Comparison of ENCODE assay signal across 8 cellular contexts in the genomic region with DNA sequence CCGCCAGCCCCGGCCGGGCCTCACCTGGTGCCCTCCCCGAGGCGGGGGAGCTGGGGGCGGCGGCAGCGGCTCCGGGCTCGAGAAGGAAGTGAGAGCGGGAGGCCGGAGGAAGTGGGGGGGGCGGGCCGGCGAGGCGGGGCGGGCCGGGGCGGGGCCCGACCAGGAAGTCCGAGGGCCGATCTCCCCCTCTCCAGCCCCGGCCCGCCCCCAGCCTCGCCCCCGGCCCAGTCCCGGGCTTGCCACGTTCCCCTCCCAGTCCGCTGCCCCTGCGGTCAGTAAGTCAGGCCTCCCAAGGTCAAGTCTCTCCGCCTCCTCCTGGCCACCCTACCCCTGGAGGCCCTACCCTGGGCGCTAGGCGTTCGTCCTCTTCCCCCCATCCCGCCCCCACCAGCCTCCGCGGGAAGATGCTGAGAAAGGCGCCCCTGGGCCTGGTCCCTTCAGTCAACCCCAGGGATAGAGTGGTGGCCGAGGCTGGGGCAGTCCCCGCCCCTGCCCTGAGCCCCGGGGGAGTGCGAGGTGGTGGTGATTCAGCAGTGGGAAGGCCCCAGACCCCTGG. TPM values are rescaled to one million over a fixed set of nuclear protein-coding genes. Genes with fewer than 3 reads are reported as not detected.
DNase-seq lines count a peak whose midpoint lies in the region; ATAC-seq and TF ChIP-seq lines count a peak whose summit lies in the region.

A gene (minus strand): TSS at position 90 of the 556 bp plus-strand sequence. CDS start 12,821 bp downstream, outside the sequence.

- peaks cover 0 to 37% (median 25%) of the 10 kb centered on the region in 4 donors for H3K4me1 ChIP-seq in Peyer's patch
- peaks cover 3% of the 10 kb centered on the region for H3K4me1 ChIP-seq in parathyroid adenoma

- peak within 1 kb of the TSS; percentile 84 for H3K9ac ChIP-seq in parathyroid adenoma

- peak within 1 kb of the TSS; percentile 69 for H3K4me2 ChIP-seq in parathyroid adenoma (ENCODE audit: low read length)

- H2AFZ ChIP-seq in parathyroid adenoma: peak within 1 kb of the TSS; percentile 88

- TF ChIP-seq CTCF in Peyer's patch (IDR thresholded peaks at IDR 0.05) (no peak), parathyroid adenoma (IDR thresholded peaks at IDR 0.05) (no peak)

- ATAC-seq in GM19438 (IDR thresholded peaks at IDR 0.05; ENCODE audit: low read depth, unreplicated experiment) (peak; percentile 39), HG03520 (IDR thresholded peaks at IDR 0.05; ENCODE audit: unreplicated experiment) (peak; percentile 36)

- no peaks in the 10 kb centered on the region for H3K9me3 ChIP-seq in Peyer's patch
- H3K9me3 ChIP-seq in parathyroid adenoma (ENCODE audit: control insufficient read depth, low read length): no peaks in the 10 kb centered on the region

- intact Hi-C loops in cardiac septum (cut with DNase I): loop anchor here (1.0 kb wide), 1 partner anchor 44 kb away; a partner anchor contains a TSS

- 0 to 2% (median 1%) methylated on average over 15 to 42 of the region's 42 CpGs for WGBS in adipose tissue, 3 donors

- H3K4me3 ChIP-seq in Peyer's patch (peak within 1 kb of the TSS; percentile 63 to 96 (median 84)), parathyroid adenoma (ENCODE audit: low read depth, low read length) (peak within 1 kb of the TSS; percentile 57)

- no peaks in the 10 kb centered on the region for H3K36me3 ChIP-seq in Peyer's patch
- H3K36me3 ChIP-seq in parathyroid adenoma (ENCODE audit: control insufficient read depth, insufficient read depth, low read length): no peaks in the 10 kb centered on the region

- H3K27me3 ChIP-seq in Peyer's patch: no peaks in the 10 kb centered on the region
- no peaks in the 10 kb centered on the region for H3K27me3 ChIP-seq in parathyroid adenoma (ENCODE audit: control insufficient read depth, insufficient read depth, low read length)

- H3K27ac ChIP-seq in Peyer's patch (peak within 1 kb of the TSS; percentile 93 to 99 (median 98)), adipose tissue (ENCODE audit: low read depth, low read length) (peak within 1 kb of the TSS; percentile 95), parathyroid adenoma (peak within 1 kb of the TSS; percentile 95)

- DNase-seq in DMS53 treated with DMSO at 0.1 percent for 48 hours (lab: John Stamatoyannopoulos, UW; ENCODE audit: unreplicated experiment) (peak; percentile 65), Peyer's patch (peak; percentile 81 to 92 (median 91)), cardiac septum (ENCODE audit: low spot score) (peak; percentile 96), pons (ENCODE audit: low spot score) (no peak)

- TF ChIP-seq POLR2A in Peyer's patch (IDR thresholded peaks at IDR 0.05): no peak

- H3K79me2 ChIP-seq in parathyroid adenoma: no peaks in the 10 kb centered on the region

RNA-seq across cellular contexts. Expression of the gene that starts here (rescaled TPM):
- total RNA-seq in Peyer's patch: 10 to 100 TPM; 33.8 to 83.0 (median 67.0) TPM
- 10 to 100 TPM; 30.4 to 94.7 (median 88.8) TPM for polyA plus RNA-seq in adipose tissue
- 27.5 TPM for total RNA-seq in cardiac septum
